Comparison of ENCODE assay signal across 2 cellular contexts in genomic region chr11:134271978-134272377, GRCh38.
TF ChIP-seq lines count a peak whose summit lies in the region.

No MANE protein-coding gene starts in this region.

TF ChIP-seq in GM23338, 12 proteins besides CTCF, POLR2A, EP300 and RAD21:
- no peak for TF ChIP-seq ZNF114 (CRISPR knock-in tag; IDR thresholded peaks at IDR 0.05)
- no peak for TF ChIP-seq POLR2AphosphoS5 (IDR thresholded peaks at IDR 0.05; ENCODE audit: low read depth)
- no peak for TF ChIP-seq EZH2phosphoT487 (IDR thresholded peaks at IDR 0.05; ENCODE audit: unreplicated experiment)
- no peak for TF ChIP-seq NANOG (IDR thresholded peaks at IDR 0.05; ENCODE audit: borderline replicate concordance)
- TF ChIP-seq EZH2 (IDR thresholded peaks at IDR 0.05; ENCODE audit: low read depth, unreplicated experiment) = no peak
- TF ChIP-seq ZNF331 (CRISPR knock-in tag; IDR thresholded peaks at IDR 0.05; ENCODE audit: low read depth) = no peak
- no peak for TF ChIP-seq ZNF462 (CRISPR knock-in tag; IDR thresholded peaks at IDR 0.05)
- TF ChIP-seq JUNB (IDR thresholded peaks at IDR 0.05; ENCODE audit: unreplicated experiment) = no peak

TF ChIP-seq in HepG2, 621 proteins besides CTCF, POLR2A, EP300 and RAD21 (continues in another document):
- TF ChIP-seq MAX (IDR thresholded peaks at IDR 0.05) (no peak), ZNF136 (CRISPR knock-in tag; IDR thresholded peaks at IDR 0.05; ENCODE audit: low read depth) (no peak), ZNF616 (CRISPR knock-in tag; IDR thresholded peaks at IDR 0.05; ENCODE audit: low read depth) (no peak), ZNF619 (CRISPR knock-in tag; IDR thresholded peaks at IDR 0.05) (0 out of 2 replicates have a peak, but pooled peaks have one; percentile 1), ZNF362 (CRISPR knock-in tag; IDR thresholded peaks at IDR 0.05; ENCODE audit: borderline replicate concordance) (no peak), ZNF468 (CRISPR knock-in tag; IDR thresholded peaks at IDR 0.05) (no peak), TOPORS (CRISPR knock-in tag; IDR thresholded peaks at IDR 0.05) (no peak), GTF3A (CRISPR knock-in tag; conservative IDR thresholded peaks at IDR 0.05) (no peak), ATF6 (CRISPR knock-in tag; conservative IDR thresholded peaks at IDR 0.05) (no peak), MLLT10 (CRISPR knock-in tag; IDR thresholded peaks at IDR 0.05) (no peak), USF2 (IDR thresholded peaks at IDR 0.05; ENCODE audit: low read depth, low read length) (no peak), USF2 (CRISPR knock-in tag; IDR thresholded peaks at IDR 0.05; ENCODE audit: borderline replicate concordance) (0 out of 2 replicates have a peak, but pooled peaks have one; percentile 25), ZNF691 (CRISPR knock-in tag; IDR thresholded peaks at IDR 0.05; ENCODE audit: borderline replicate concordance, low read depth) (no peak), ARID2 (CRISPR knock-in tag; IDR thresholded peaks at IDR 0.05; ENCODE audit: borderline replicate concordance) (no peak), PCBP2 (optimal IDR thresholded peaks at IDR 0.05; ENCODE audit: low read depth, low read length, poor library complexity, severe bottlenecking) (no peak), AFF4 (CRISPR knock-in tag; IDR thresholded peaks at IDR 0.05) (no peak), ZBTB40 (IDR thresholded peaks at IDR 0.05) (no peak), ZBTB40 (CRISPR knock-in tag; IDR thresholded peaks at IDR 0.05) (peak; percentile 7; the same call in 1 of the 2 replicates), ZNF761 (CRISPR knock-in tag; conservative IDR thresholded peaks at IDR 0.05) (no peak), UBTF (CRISPR knock-in tag; IDR thresholded peaks at IDR 0.05) (0 out of 2 replicates have a peak, but pooled peaks have one; percentile 0), ZNF343 (CRISPR knock-in tag; IDR thresholded peaks at IDR 0.05) (no peak), PTBP1 (IDR thresholded peaks at IDR 0.05; ENCODE audit: low read depth, low read length, poor library complexity, severe bottlenecking) (no peak), HOMEZ (CRISPR knock-in tag; IDR thresholded peaks at IDR 0.05; ENCODE audit: low read depth) (no peak)
